ENCODE assay signal across 1 cellular context in the genomic region with DNA sequence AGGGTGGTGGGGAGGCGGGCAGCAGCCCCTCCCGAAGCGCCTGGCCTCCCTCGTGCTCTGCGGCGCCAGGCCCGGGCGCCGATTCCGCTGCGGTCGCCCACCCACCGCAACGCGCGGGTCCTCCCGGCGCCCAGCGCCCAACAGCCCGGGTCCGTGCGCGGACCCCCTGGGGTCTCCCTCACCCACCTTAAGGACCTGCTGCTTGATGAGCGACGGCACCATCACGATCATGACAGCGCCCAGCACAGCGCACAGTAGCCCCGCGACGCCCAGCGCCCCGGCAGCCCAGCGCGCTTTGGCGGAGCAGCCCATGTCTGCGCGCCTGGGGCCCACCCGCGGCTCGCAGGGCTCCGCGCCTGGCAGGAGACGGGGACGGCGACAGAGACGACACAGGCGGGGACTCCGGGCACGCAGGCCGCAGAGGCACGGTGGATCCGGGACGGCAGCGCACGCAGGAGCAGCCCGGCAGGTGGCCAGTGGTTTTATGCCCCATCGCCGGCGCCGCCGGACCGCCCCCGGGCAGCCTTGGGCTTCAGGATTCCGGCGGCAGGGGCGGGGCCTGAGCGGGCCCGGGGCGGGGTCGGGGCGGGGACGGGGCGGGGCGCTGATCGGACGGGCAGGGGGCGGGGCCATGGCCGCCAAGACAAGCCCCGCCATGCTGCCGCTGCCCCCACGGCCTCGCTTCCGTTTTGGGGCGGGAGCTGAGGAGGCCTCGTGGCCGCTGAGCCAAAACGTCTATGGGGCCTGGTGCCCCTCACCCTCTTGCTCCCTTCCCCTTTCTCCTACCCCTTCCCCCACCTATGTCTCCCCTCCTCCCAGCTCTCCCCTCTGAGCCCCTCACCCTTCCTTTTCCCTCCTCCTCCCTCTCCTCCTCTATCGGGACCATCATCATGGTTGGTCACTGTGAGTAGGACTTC.
TF ChIP-seq lines count a peak whose summit lies in the region.

A gene with protein sequence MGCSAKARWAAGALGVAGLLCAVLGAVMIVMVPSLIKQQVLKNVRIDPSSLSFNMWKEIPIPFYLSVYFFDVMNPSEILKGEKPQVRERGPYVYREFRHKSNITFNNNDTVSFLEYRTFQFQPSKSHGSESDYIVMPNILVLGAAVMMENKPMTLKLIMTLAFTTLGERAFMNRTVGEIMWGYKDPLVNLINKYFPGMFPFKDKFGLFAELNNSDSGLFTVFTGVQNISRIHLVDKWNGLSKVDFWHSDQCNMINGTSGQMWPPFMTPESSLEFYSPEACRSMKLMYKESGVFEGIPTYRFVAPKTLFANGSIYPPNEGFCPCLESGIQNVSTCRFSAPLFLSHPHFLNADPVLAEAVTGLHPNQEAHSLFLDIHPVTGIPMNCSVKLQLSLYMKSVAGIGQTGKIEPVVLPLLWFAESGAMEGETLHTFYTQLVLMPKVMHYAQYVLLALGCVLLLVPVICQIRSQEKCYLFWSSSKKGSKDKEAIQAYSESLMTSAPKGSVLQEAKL (minus strand): TSS at position 456 of the 917 bp plus-strand sequence. CDS start 144 bp downstream, at position 312.

TF ChIP-seq in HEK293, 187 proteins besides CTCF, POLR2A, EP300 and RAD21 (continued from another document and continues in another):
- TF ChIP-seq, protein P1, sequence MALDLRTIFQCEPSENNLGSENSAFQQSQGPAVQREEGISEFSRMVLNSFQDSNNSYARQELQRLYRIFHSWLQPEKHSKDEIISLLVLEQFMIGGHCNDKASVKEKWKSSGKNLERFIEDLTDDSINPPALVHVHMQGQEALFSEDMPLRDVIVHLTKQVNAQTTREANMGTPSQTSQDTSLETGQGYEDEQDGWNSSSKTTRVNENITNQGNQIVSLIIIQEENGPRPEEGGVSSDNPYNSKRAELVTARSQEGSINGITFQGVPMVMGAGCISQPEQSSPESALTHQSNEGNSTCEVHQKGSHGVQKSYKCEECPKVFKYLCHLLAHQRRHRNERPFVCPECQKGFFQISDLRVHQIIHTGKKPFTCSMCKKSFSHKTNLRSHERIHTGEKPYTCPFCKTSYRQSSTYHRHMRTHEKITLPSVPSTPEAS (tag by site-specific recombination; IDR thresholded peaks at IDR 0.05): no peak
- TF ChIP-seq, protein P2, sequence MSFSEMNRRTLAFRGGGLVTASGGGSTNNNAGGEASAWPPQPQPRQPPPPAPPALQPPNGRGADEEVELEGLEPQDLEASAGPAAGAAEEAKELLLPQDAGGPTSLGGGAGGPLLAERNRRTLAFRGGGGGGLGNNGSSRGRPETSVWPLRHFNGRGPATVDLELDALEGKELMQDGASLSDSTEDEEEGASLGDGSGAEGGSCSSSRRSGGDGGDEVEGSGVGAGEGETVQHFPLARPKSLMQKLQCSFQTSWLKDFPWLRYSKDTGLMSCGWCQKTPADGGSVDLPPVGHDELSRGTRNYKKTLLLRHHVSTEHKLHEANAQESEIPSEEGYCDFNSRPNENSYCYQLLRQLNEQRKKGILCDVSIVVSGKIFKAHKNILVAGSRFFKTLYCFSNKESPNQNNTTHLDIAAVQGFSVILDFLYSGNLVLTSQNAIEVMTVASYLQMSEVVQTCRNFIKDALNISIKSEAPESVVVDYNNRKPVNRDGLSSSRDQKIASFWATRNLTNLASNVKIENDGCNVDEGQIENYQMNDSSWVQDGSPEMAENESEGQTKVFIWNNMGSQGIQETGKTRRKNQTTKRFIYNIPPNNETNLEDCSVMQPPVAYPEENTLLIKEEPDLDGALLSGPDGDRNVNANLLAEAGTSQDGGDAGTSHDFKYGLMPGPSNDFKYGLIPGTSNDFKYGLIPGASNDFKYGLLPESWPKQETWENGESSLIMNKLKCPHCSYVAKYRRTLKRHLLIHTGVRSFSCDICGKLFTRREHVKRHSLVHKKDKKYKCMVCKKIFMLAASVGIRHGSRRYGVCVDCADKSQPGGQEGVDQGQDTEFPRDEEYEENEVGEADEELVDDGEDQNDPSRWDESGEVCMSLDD (tag by site-specific recombination; IDR thresholded peaks at IDR 0.05): no peak
- peak; percentile 67 for TF ChIP-seq ZNF585B (tag by site-specific recombination; IDR thresholded peaks at IDR 0.05)
- TF ChIP-seq, protein P3, sequence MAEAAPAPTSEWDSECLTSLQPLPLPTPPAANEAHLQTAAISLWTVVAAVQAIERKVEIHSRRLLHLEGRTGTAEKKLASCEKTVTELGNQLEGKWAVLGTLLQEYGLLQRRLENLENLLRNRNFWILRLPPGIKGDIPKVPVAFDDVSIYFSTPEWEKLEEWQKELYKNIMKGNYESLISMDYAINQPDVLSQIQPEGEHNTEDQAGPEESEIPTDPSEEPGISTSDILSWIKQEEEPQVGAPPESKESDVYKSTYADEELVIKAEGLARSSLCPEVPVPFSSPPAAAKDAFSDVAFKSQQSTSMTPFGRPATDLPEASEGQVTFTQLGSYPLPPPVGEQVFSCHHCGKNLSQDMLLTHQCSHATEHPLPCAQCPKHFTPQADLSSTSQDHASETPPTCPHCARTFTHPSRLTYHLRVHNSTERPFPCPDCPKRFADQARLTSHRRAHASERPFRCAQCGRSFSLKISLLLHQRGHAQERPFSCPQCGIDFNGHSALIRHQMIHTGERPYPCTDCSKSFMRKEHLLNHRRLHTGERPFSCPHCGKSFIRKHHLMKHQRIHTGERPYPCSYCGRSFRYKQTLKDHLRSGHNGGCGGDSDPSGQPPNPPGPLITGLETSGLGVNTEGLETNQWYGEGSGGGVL (tag by site-specific recombination; IDR thresholded peaks at IDR 0.05): peak; percentile 96
- TF ChIP-seq, protein P4, sequence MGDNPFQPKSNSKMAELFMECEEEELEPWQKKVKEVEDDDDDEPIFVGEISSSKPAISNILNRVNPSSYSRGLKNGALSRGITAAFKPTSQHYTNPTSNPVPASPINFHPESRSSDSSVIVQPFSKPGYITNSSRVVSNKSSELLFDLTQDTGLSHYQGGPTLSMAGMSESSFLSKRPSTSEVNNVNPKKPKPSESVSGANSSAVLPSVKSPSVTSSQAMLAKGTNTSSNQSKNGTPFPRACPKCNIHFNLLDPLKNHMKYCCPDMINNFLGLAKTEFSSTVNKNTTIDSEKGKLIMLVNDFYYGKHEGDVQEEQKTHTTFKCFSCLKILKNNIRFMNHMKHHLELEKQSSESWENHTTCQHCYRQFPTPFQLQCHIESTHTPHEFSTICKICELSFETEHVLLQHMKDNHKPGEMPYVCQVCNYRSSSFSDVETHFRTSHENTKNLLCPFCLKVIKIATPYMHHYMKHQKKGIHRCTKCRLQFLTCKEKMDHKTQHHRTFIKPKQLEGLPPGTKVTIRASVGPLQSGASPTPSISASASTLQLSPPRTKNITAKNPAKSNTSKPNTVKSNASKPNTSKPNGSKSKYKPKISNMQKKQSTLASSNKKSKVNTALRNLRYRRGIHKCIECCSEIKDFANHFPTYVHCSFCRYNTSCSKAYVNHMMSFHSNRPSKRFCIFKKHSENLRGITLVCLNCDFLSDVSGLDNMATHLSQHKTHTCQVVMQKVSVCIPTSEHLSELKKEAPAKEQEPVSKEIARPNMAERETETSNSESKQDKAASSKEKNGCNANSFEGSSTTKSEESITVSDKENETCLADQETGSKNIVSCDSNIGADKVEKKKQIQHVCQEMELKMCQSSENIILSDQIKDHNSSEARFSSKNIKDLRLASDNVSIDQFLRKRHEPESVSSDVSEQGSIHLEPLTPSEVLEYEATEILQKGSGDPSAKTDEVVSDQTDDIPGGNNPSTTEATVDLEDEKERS (tag by site-specific recombination; IDR thresholded peaks at IDR 0.05): no peak
- TF ChIP-seq, protein P5, sequence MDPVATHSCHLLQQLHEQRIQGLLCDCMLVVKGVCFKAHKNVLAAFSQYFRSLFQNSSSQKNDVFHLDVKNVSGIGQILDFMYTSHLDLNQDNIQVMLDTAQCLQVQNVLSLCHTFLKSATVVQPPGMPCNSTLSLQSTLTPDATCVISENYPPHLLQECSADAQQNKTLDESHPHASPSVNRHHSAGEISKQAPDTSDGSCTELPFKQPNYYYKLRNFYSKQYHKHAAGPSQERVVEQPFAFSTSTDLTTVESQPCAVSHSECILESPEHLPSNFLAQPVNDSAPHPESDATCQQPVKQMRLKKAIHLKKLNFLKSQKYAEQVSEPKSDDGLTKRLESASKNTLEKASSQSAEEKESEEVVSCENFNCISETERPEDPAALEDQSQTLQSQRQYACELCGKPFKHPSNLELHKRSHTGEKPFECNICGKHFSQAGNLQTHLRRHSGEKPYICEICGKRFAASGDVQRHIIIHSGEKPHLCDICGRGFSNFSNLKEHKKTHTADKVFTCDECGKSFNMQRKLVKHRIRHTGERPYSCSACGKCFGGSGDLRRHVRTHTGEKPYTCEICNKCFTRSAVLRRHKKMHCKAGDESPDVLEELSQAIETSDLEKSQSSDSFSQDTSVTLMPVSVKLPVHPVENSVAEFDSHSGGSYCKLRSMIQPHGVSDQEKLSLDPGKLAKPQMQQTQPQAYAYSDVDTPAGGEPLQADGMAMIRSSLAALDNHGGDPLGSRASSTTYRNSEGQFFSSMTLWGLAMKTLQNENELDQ (tag by site-specific recombination; IDR thresholded peaks at IDR 0.05; ENCODE audit: low read depth): no peak
- TF ChIP-seq ZNF670 (tag by site-specific recombination; IDR thresholded peaks at IDR 0.05; ENCODE audit: low read depth): no peak
- TF ChIP-seq ZNF335 (tag by site-specific recombination; conservative IDR thresholded peaks at IDR 0.05): peak; percentile 75
- no peak for TF ChIP-seq TCF7L2 (IDR thresholded peaks at IDR 0.05; ENCODE audit: borderline replicate concordance, low read depth, low read length)
- TF ChIP-seq ZNF214 (tag by site-specific recombination; IDR thresholded peaks at IDR 0.05; ENCODE audit: borderline replicate concordance): no peak
- TF ChIP-seq, protein P6, sequence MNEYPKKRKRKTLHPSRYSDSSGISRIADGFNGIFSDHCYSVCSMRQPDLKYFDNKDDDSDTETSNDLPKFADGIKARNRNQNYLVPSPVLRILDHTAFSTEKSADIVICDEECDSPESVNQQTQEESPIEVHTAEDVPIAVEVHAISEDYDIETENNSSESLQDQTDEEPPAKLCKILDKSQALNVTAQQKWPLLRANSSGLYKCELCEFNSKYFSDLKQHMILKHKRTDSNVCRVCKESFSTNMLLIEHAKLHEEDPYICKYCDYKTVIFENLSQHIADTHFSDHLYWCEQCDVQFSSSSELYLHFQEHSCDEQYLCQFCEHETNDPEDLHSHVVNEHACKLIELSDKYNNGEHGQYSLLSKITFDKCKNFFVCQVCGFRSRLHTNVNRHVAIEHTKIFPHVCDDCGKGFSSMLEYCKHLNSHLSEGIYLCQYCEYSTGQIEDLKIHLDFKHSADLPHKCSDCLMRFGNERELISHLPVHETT (tag by site-specific recombination; IDR thresholded peaks at IDR 0.05): no peak
- peak; percentile 71; the same call in 1 of the 2 replicates for TF ChIP-seq KLF7 (tag by site-specific recombination; IDR thresholded peaks at IDR 0.05; ENCODE audit: borderline replicate concordance)
- no peak for TF ChIP-seq ZFP41 (tag by site-specific recombination; IDR thresholded peaks at IDR 0.05; ENCODE audit: borderline replicate concordance)
- no peak for TF ChIP-seq ZNF132 (tag by site-specific recombination; IDR thresholded peaks at IDR 0.05; ENCODE audit: borderline replicate concordance)
- peak; percentile 85 for TF ChIP-seq SP3 (tag by site-specific recombination; IDR thresholded peaks at IDR 0.05)
- TF ChIP-seq BCL11A (tag by site-specific recombination; IDR thresholded peaks at IDR 0.05; ENCODE audit: low read depth): no peak
- TF ChIP-seq ZNF664 (tag by site-specific recombination; IDR thresholded peaks at IDR 0.05): 0 out of 2 replicates have a peak, but pooled peaks have one; percentile 11
- TF ChIP-seq ZNF324 (tag by site-specific recombination; IDR thresholded peaks at IDR 0.05): no peak
- TF ChIP-seq KLF9 (tag by site-specific recombination; IDR thresholded peaks at IDR 0.05; ENCODE audit: low read depth): peak; percentile 67; the same call in 1 of the 2 replicates
- TF ChIP-seq REPIN1 (tag by site-specific recombination; IDR thresholded peaks at IDR 0.05; ENCODE audit: low read depth): peak; percentile 29; the same call in 1 of the 2 replicates
- TF ChIP-seq ZNF121 (tag by site-specific recombination; IDR thresholded peaks at IDR 0.05): peak; percentile 71
- TF ChIP-seq ZNF529 (tag by site-specific recombination; IDR thresholded peaks at IDR 0.05; ENCODE audit: insufficient replicate concordance): no peak
- TF ChIP-seq ZNF394 (tag by site-specific recombination; IDR thresholded peaks at IDR 0.05; ENCODE audit: borderline replicate concordance): no peak; the same call in 1 of the 2 replicates
- TF ChIP-seq ZNF48 (tag by site-specific recombination; IDR thresholded peaks at IDR 0.05): no peak
- TF ChIP-seq WT1 (tag by site-specific recombination; IDR thresholded peaks at IDR 0.05): peak; percentile 42; the same call in 1 of the 2 replicates
- peak; percentile 84 for TF ChIP-seq KLF16 (tag by site-specific recombination; IDR thresholded peaks at IDR 0.05)
- TF ChIP-seq SCRT2 (tag by site-specific recombination; IDR thresholded peaks at IDR 0.05): peak; percentile 16; the same call in 1 of the 2 replicates
- 0 out of 2 replicates have a peak, but pooled peaks have one; percentile 28 for TF ChIP-seq ZNF777 (tag by site-specific recombination; IDR thresholded peaks at IDR 0.05; ENCODE audit: borderline replicate concordance)
- TF ChIP-seq ZNF133 (tag by site-specific recombination; IDR thresholded peaks at IDR 0.05): no peak
- no peak for TF ChIP-seq ZNF138 (tag by site-specific recombination; IDR thresholded peaks at IDR 0.05; ENCODE audit: borderline replicate concordance)
- TF ChIP-seq ZNF843 (tag by site-specific recombination; IDR thresholded peaks at IDR 0.05): peak; percentile 46; the same call in 1 of the 2 replicates
- TF ChIP-seq HOXC10 (CRISPR knock-in tag; IDR thresholded peaks at IDR 0.05): no peak; the same call in 1 of the 2 replicates
- TF ChIP-seq, protein P7, sequence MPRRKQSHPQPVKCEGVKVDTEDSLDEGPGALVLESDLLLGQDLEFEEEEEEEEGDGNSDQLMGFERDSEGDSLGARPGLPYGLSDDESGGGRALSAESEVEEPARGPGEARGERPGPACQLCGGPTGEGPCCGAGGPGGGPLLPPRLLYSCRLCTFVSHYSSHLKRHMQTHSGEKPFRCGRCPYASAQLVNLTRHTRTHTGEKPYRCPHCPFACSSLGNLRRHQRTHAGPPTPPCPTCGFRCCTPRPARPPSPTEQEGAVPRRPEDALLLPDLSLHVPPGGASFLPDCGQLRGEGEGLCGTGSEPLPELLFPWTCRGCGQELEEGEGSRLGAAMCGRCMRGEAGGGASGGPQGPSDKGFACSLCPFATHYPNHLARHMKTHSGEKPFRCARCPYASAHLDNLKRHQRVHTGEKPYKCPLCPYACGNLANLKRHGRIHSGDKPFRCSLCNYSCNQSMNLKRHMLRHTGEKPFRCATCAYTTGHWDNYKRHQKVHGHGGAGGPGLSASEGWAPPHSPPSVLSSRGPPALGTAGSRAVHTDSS (tag by site-specific recombination; IDR thresholded peaks at IDR 0.05): no peak
- peak; percentile 30; the same call in 1 of the 2 replicates for TF ChIP-seq ZNF76 (tag by site-specific recombination; IDR thresholded peaks at IDR 0.05; ENCODE audit: borderline replicate concordance, low read depth)
- no peak for TF ChIP-seq ZNF16 (tag by site-specific recombination; IDR thresholded peaks at IDR 0.05; ENCODE audit: low read depth)
- TF ChIP-seq GLI2 (tag by site-specific recombination; IDR thresholded peaks at IDR 0.05; ENCODE audit: borderline replicate concordance, low read depth): no peak
- no peak for TF ChIP-seq ZNF626 (tag by site-specific recombination; IDR thresholded peaks at IDR 0.05)
- no peak for TF ChIP-seq ZNF701 (tag by site-specific recombination; IDR thresholded peaks at IDR 0.05)
- no peak for TF ChIP-seq HOXD13 (CRISPR knock-in tag; IDR thresholded peaks at IDR 0.05; ENCODE audit: borderline replicate concordance)
- no peak for TF ChIP-seq ZNF837 (tag by site-specific recombination; IDR thresholded peaks at IDR 0.05)
- peak; percentile 27; the same call in 1 of the 2 replicates for TF ChIP-seq ZNF610 (tag by site-specific recombination; IDR thresholded peaks at IDR 0.05; ENCODE audit: borderline replicate concordance)
- TF ChIP-seq ZNF433 (tag by site-specific recombination; IDR thresholded peaks at IDR 0.05; ENCODE audit: low read depth): no peak
